2 cellular contexts compared by ENCODE assay signal in genomic region chr16:53456625-53457024, GRCh38.
TF ChIP-seq lines count a peak whose summit lies in the region.

No MANE protein-coding gene starts in this region.

TF ChIP-seq in IMR-90, 13 proteins besides CTCF, POLR2A, EP300 and RAD21:
- no peak for TF ChIP-seq CHD1 (IDR thresholded peaks at IDR 0.05; ENCODE audit: low read depth, low read length)
- no peak for TF ChIP-seq RCOR1 (IDR thresholded peaks at IDR 0.05; ENCODE audit: insufficient replicate concordance, low read length)
- TF ChIP-seq MAZ (IDR thresholded peaks at IDR 0.05; ENCODE audit: borderline replicate concordance, low read depth, low read length): no peak
- no peak for TF ChIP-seq NFE2L2 (IDR thresholded peaks at IDR 0.05; ENCODE audit: low read depth, low read length)
- TF ChIP-seq BHLHE40 (IDR thresholded peaks at IDR 0.05; ENCODE audit: low read depth, low read length): no peak
- no peak for TF ChIP-seq RFX5 (IDR thresholded peaks at IDR 0.05; ENCODE audit: low read depth, low read length)
- no peak for TF ChIP-seq USF2 (IDR thresholded peaks at IDR 0.05; ENCODE audit: low read depth, low read length)
- TF ChIP-seq SMC3 (IDR thresholded peaks at IDR 0.05; ENCODE audit: low read depth, low read length): no peak
- no peak for TF ChIP-seq MXI1 (IDR thresholded peaks at IDR 0.05; ENCODE audit: borderline replicate concordance, low read depth, low read length)
- TF ChIP-seq FOS (IDR thresholded peaks at IDR 0.05; ENCODE audit: low read depth, low read length): no peak
- TF ChIP-seq CEBPB (IDR thresholded peaks at IDR 0.05; ENCODE audit: low read depth, low read length): no peak
- TF ChIP-seq MAFK (IDR thresholded peaks at IDR 0.05; ENCODE audit: low read depth, low read length): no peak
- TF ChIP-seq ELK1 (IDR thresholded peaks at IDR 0.05; ENCODE audit: borderline replicate concordance, low read depth, low read length): no peak

TF ChIP-seq in WTC11, 78 proteins besides CTCF, POLR2A, EP300 and RAD21:
- no peak for TF ChIP-seq MLX (CRISPR knock-in tag; IDR thresholded peaks at IDR 0.05)
- no peak for TF ChIP-seq CREM (CRISPR knock-in tag; IDR thresholded peaks at IDR 0.05)
- no peak for TF ChIP-seq NR3C1 (CRISPR knock-in tag; conservative IDR thresholded peaks at IDR 0.05; ENCODE audit: low read depth)
- no peak for TF ChIP-seq ZNF281 (CRISPR knock-in tag; IDR thresholded peaks at IDR 0.05)
- TF ChIP-seq FOXP1 (CRISPR knock-in tag; IDR thresholded peaks at IDR 0.05; ENCODE audit: borderline replicate concordance): no peak
TF ChIP-seq in WTC11: peak in this region for 0.
